In the genomic region with DNA sequence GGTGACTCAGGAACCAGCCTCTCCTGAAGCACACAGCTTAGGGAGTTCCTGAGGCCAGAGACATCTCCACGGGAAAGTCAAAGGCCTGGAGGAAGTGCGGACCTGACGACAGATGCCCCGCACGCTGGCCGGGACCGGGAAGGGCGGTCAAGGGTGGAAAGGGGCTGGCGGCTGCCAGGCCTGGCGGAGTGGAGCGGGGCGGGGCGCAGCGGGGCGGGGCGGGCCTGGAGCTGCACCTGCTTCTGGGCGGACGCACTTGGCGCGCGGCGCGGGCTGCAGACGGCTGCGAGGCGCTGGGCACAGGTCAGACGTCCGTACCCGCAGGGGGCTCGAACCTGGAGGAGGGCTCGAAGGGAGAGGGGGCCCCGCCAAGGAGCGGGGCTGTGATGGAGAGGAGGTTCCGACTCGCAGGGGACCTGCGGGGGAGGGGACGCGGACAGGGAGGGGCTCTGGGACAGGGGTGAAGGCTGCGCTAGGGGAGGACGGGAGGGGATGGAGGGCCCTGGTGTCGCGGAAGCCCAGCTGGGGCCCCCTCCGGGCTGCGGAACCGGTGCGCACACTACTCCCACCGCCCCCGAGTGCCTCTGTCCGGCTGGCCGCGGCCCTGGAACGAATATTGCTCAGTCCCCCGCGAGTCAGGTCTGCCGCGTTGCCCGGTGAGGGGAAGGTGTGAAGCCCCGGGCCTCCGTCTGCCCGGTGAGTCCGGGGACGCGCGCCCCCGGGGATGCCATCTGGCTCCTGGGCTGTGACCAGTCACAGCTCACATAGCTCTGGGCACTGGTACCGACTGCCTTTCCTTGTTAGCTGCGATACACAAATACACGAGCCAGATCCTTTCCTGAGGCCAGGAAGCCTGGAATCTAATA, we compare ENCODE assay signal across 8 cellular contexts. TPM values are rescaled to one million over a fixed set of nuclear protein-coding genes. Genes with fewer than 3 reads are reported as not detected.
DNase-seq lines count a peak whose midpoint lies in the region; ATAC-seq and TF ChIP-seq lines count a peak whose summit lies in the region.

A gene (plus strand): TSS at position 253 of the 866 bp plus-strand sequence. CDS start 36,635 bp downstream, outside the sequence.

- H2AFZ ChIP-seq in neural cell (ENCODE audit: low read depth, low read length), result no peak within 1 kb of the TSS
- no peak within 1 kb of the TSS for H2AFZ ChIP-seq in GM23248

- H3K9ac ChIP-seq in neural cell (ENCODE audit: low read length), result no peak within 1 kb of the TSS
- no peak within 1 kb of the TSS for H3K9ac ChIP-seq in GM23248

- peak within 1 kb of the TSS; percentile 32 for H3K27ac ChIP-seq in effector memory CD4-positive, alpha-beta T cell (ENCODE audit: insufficient read depth, low read length, poor library complexity, severe bottlenecking)
- no peak within 1 kb of the TSS for H3K27ac ChIP-seq in neural cell (ENCODE audit: low read length)
- no peak within 1 kb of the TSS for H3K27ac ChIP-seq in GM23248

- H3K9me2 ChIP-seq in neural cell (ENCODE audit: insufficient read depth, low read length) (no peaks in the 10 kb centered on the region), GM23248 (ENCODE audit: insufficient read depth) (no peaks in the 10 kb centered on the region)

- H4K20me1 ChIP-seq in neural cell (ENCODE audit: insufficient read depth), result no peaks in the 10 kb centered on the region
- H4K20me1 ChIP-seq in GM23248 (ENCODE audit: insufficient read depth), result no peaks in the 10 kb centered on the region

- TF ChIP-seq RAD21 in neural cell (conservative IDR thresholded peaks at IDR 0.05), result no peak

- 6 to 8% methylated on average over 32 to 68 of the region's 68 CpGs for WGBS in GM23248 (ENCODE audit: low coverage in 1 of 2, low lambda C conversion rate in 2 of 2, missing lambda C conversion rate in 2 of 2), 2 experiments

- TF ChIP-seq EP300 in neural cell (conservative IDR thresholded peaks at IDR 0.05; ENCODE audit: poor library complexity, severe bottlenecking), result no peak

- H3K9me3 ChIP-seq in effector memory CD4-positive, alpha-beta T cell (ENCODE audit: control insufficient read depth, low read length), result no peaks in the 10 kb centered on the region
- H3K9me3 ChIP-seq in neural cell (ENCODE audit: low read length) (no peaks in the 10 kb centered on the region), GM23248 (ENCODE audit: low read depth) (no peaks in the 10 kb centered on the region)

- H3K4me3 ChIP-seq in effector memory CD4-positive, alpha-beta T cell (ENCODE audit: insufficient read depth, low read depth, low read length, poor library complexity, severe bottlenecking), result peak within 1 kb of the TSS; percentile 68
- H3K4me3 ChIP-seq in neural cell (ENCODE audit: low read length) (peak within 1 kb of the TSS; percentile 55), GM23248 (no peak within 1 kb of the TSS)

- DNase-seq in GM13976 (ENCODE audit: low spot score) (peak; percentile 21), T-helper 1 cell (peak in 3 of 5 donors; percentile 9 to 15 (median 12)), GM10248 (ENCODE audit: extremely low spot score) (no peak), GM23248 (no peak)
- DNase-seq in effector memory CD4-positive, alpha-beta T cell, result no peak

- no peaks in the 10 kb centered on the region for H3K27me3 ChIP-seq in effector memory CD4-positive, alpha-beta T cell (replicated peaks; ENCODE audit: control insufficient read depth, insufficient read depth, low read length, poor library complexity, severe bottlenecking)
- H3K27me3 ChIP-seq in neural cell (ENCODE audit: insufficient read depth, low read depth, low read length) (peaks cover 25% of the 10 kb centered on the region), GM23248 (replicated peaks; ENCODE audit: insufficient read depth) (peaks cover 65% of the 10 kb centered on the region)

- TF ChIP-seq CTCF in GM13976 (IDR thresholded peaks at IDR 0.05; ENCODE audit: borderline replicate concordance, control extremely low read depth, extremely low read depth, insufficient read depth, missing control alignments) (no peak), neural cell (IDR thresholded peaks at IDR 0.05; ENCODE audit: poor library complexity, severe bottlenecking) (no peak), GM10248 (IDR thresholded peaks at IDR 0.05; ENCODE audit: control extremely low read depth, extremely low read depth, low read depth, missing control alignments) (no peak)

- no peak within 1 kb of the TSS for H3K4me2 ChIP-seq in neural cell (ENCODE audit: low read length)
- H3K4me2 ChIP-seq in GM23248 (ENCODE audit: unreplicated experiment), result no peak within 1 kb of the TSS

- H3K4me1 ChIP-seq in effector memory CD4-positive, alpha-beta T cell (ENCODE audit: control insufficient read depth, insufficient read depth, low read length, poor library complexity, severe bottlenecking), result peaks cover 7% of the 10 kb centered on the region
- H3K4me1 ChIP-seq in GM23248 (ENCODE audit: insufficient read depth), result no peaks in the 10 kb centered on the region

- H3F3A ChIP-seq in neural cell (ENCODE audit: insufficient read depth, low read length, poor library complexity, severe bottlenecking) (no peaks in the 10 kb centered on the region), GM23248 (ENCODE audit: insufficient read depth) (no peaks in the 10 kb centered on the region)

- POLR2A ChIA-PET in GM10248 (lab: Yijun Ruan, JAX), result interaction anchor here (0.6 kb wide), 1 partner anchor 1293 kb away, joined by 4 read pairs; no protein-coding TSS in a partner anchor

- H3K79me2 ChIP-seq in neural cell (replicated peaks; ENCODE audit: insufficient read depth, low read length) (no peaks in the 10 kb centered on the region), GM23248 (ENCODE audit: insufficient read depth) (no peaks in the 10 kb centered on the region)

- in situ Hi-C loops in GM13976 (cut with MboI; ENCODE audit: low sequenced_read_pairs, unreplicated experiment), result no loop called here
- in situ Hi-C loops in GM23248 (cut with MboI), result no loop called here

- H3K36me3 ChIP-seq in effector memory CD4-positive, alpha-beta T cell (ENCODE audit: control insufficient read depth, insufficient read depth, low read length), result no peaks in the 10 kb centered on the region
- H3K36me3 ChIP-seq in neural cell (ENCODE audit: insufficient read depth, low read length) (no peaks in the 10 kb centered on the region), GM23248 (ENCODE audit: low read depth) (no peaks in the 10 kb centered on the region)

- ATAC-seq in HG03045 (IDR thresholded peaks at IDR 0.05; ENCODE audit: unreplicated experiment) (no peak), HG03439 (IDR thresholded peaks at IDR 0.05; ENCODE audit: unreplicated experiment) (no peak)

- CTCF ChIA-PET in GM10248 (lab: Yijun Ruan, JAX), result no interaction called here

TF ChIP-seq in neural cell, 6 proteins besides CTCF, POLR2A, EP300 and RAD21:
- TF ChIP-seq TAF1 (IDR thresholded peaks at IDR 0.05; ENCODE audit: low read depth) (no peak), SMC3 (conservative IDR thresholded peaks at IDR 0.05; ENCODE audit: poor library complexity) (no peak), POLR2AphosphoS5 (IDR thresholded peaks at IDR 0.05) (no peak), EZH2 (IDR thresholded peaks at IDR 0.05; ENCODE audit: borderline replicate concordance, insufficient read depth, low read length, poor library complexity, severe bottlenecking) (no peak), MXI1 (conservative IDR thresholded peaks at IDR 0.05; ENCODE audit: poor library complexity, severe bottlenecking) (no peak)
- TF ChIP-seq, protein P1, sequence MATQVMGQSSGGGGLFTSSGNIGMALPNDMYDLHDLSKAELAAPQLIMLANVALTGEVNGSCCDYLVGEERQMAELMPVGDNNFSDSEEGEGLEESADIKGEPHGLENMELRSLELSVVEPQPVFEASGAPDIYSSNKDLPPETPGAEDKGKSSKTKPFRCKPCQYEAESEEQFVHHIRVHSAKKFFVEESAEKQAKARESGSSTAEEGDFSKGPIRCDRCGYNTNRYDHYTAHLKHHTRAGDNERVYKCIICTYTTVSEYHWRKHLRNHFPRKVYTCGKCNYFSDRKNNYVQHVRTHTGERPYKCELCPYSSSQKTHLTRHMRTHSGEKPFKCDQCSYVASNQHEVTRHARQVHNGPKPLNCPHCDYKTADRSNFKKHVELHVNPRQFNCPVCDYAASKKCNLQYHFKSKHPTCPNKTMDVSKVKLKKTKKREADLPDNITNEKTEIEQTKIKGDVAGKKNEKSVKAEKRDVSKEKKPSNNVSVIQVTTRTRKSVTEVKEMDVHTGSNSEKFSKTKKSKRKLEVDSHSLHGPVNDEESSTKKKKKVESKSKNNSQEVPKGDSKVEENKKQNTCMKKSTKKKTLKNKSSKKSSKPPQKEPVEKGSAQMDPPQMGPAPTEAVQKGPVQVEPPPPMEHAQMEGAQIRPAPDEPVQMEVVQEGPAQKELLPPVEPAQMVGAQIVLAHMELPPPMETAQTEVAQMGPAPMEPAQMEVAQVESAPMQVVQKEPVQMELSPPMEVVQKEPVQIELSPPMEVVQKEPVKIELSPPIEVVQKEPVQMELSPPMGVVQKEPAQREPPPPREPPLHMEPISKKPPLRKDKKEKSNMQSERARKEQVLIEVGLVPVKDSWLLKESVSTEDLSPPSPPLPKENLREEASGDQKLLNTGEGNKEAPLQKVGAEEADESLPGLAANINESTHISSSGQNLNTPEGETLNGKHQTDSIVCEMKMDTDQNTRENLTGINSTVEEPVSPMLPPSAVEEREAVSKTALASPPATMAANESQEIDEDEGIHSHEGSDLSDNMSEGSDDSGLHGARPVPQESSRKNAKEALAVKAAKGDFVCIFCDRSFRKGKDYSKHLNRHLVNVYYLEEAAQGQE (IDR thresholded peaks at IDR 0.05; ENCODE audit: borderline replicate concordance), result no peak

RNA-seq across cellular contexts. Expression of the gene that starts here (rescaled TPM):
- not detected in 2 replicates for polyA plus RNA-seq in neural cell
- polyA minus RNA-seq in neural cell, result not detected in 2 replicates
- total RNA-seq in GM23248 (2014; rRNA removed; shearing (Covaris generic)), result not detected in 2 replicates
- polyA plus RNA-seq in GM23248 (2016; fragmentation: Nextera tagmentation; extraction: Ambion mirVana), result not detected in 2 replicates

Comparison
In these comparisons a context has a peak if more than half of its experiments do, and no peak if none do; other contexts are left out.
1. DNase-seq: peak in GM13976 (single experiment) and T-helper 1 cell (3 of 5); none in effector memory CD4-positive, alpha-beta T cell (0 of 3), GM10248 (single experiment) and GM23248 (single experiment).